8 cellular contexts compared by ENCODE assay signal in genomic region chr16:88569614-88569984, GRCh38. TPM values are rescaled to one million over a fixed set of nuclear protein-coding genes. Genes with fewer than 3 reads are reported as not detected.
DNase-seq lines count a peak whose midpoint lies in the region; TF ChIP-seq lines count a peak whose summit lies in the region.

No MANE protein-coding gene starts in this region.

- H2AFZ ChIP-seq in H9 (ENCODE audit: low read length) = no peak overlapping the region

- TF ChIP-seq CTCF in H9 (conservative IDR thresholded peaks at IDR 0.05) (no peak), dorsolateral prefrontal cortex (IDR thresholded peaks at IDR 0.05 in 54 of 56, conservative IDR thresholded peaks at IDR 0.05 in 2 of 56; ENCODE audit: low read depth in 1 of 56, partially characterized antibody in 56 of 56) (peak in 2 of 56 donors; percentile 5 to 20), GM13976 (IDR thresholded peaks at IDR 0.05; ENCODE audit: borderline replicate concordance, control extremely low read depth, extremely low read depth, insufficient read depth, missing control alignments) (no peak)

- peak overlapping the region; percentile 77 to 84 for H3K4me3 Mint-ChIP-seq in H9

- H3K4me2 ChIP-seq in H9 (ENCODE audit: insufficient read depth, insufficient read length, low read length) = peak overlapping the region; percentile 84

- no peak overlapping the region for H4K8ac ChIP-seq in H9 (replicated peaks; ENCODE audit: insufficient read length, low read depth, low read length)

- H3K79me1 ChIP-seq in H9 (ENCODE audit: insufficient read depth, low read depth, low read length, poor library complexity, severe bottlenecking) = peaks cover 4% of the 10 kb centered on the region

- no peak for DNase-seq in H9
- DNase-seq in MG63 = no peak
- DNase-seq in dorsolateral prefrontal cortex = peak in 4 of 10 donors; percentile 14 to 64 (median 39)
- DNase-seq in A172 (ENCODE audit: low spot score) = no peak
- DNase-seq in GM13976 (ENCODE audit: low spot score) = no peak
- DNase-seq in DMS53 treated with DMSO at 0.1 percent for 48 hours (lab: John Stamatoyannopoulos, UW; ENCODE audit: unreplicated experiment) = no peak

- peaks cover 12% of the 10 kb centered on the region for H3K23me2 ChIP-seq in H9 (ENCODE audit: insufficient read length, low read depth, low read length, poor library complexity, severe bottlenecking)

- H3K36me3 ChIP-seq in ES-I3 (ENCODE audit: insufficient read depth, low read length) (no peaks in the 10 kb centered on the region), MG63 (no peaks in the 10 kb centered on the region; the same call in 1 of the 2 replicates), mucosa of rectum (ENCODE audit: control insufficient read depth in 2 of 2, insufficient read depth in 2 of 2, low read length in 2 of 2) (peaks cover 0 to 8% of the 10 kb centered on the region in 2 donors)

- H2BK120ac ChIP-seq in H9 (ENCODE audit: low read depth, low read length, poor library complexity, severe bottlenecking) = no peak overlapping the region

- intact Hi-C loops in dorsolateral prefrontal cortex (cut with DNase I) = loop anchor here in 1 of 2 donors (2.0 to 10.0 kb wide), 2 partner anchors 37 to 235 kb away; partner anchors contain the start of gene CDT1

- H4K20me1 ChIP-seq in H9 (ENCODE audit: control insufficient read depth, insufficient read depth, insufficient read length) = no peaks in the 10 kb centered on the region

- peaks cover 18% of the 10 kb centered on the region; the same call in 1 of the 2 replicates for H3K79me2 ChIP-seq in H9 (ENCODE audit: insufficient read depth, low read length)

- H3K27me3 Mint-ChIP-seq in H9 (ENCODE audit: low read depth) = no peaks in the 10 kb centered on the region

- H3K4me1 ChIP-seq in ES-I3 (ENCODE audit: insufficient read depth, low read length) (peaks cover 6% of the 10 kb centered on the region), H9 (ENCODE audit: insufficient read depth, low read length) (peaks cover 5% of the 10 kb centered on the region; the same call in 1 of the 2 replicates), mucosa of rectum (ENCODE audit: control insufficient read depth in 2 of 2, insufficient read depth in 2 of 2, low read length in 2 of 2) (peaks cover 16% of the 10 kb centered on the region in 2 donors)

- H3K9me3 ChIP-seq in ES-I3 (ENCODE audit: control insufficient read depth, insufficient read depth, low read length) (no peaks in the 10 kb centered on the region), H9 (ENCODE audit: control insufficient read depth, low read depth, low read length) (no peaks in the 10 kb centered on the region), MG63 (no peaks in the 10 kb centered on the region), mucosa of rectum (ENCODE audit: control insufficient read depth in 2 of 2, low read length in 2 of 2) (no peaks in the 10 kb centered on the region)

- no peak overlapping the region for H3K4ac ChIP-seq in H9 (ENCODE audit: low read depth, low read length)

- peak overlapping the region in 1 of 3 experiments; percentile 70; a peak in 2 of 7 replicates for H3K27ac Mint-ChIP-seq in H9

- no peak overlapping the region for H2BK15ac ChIP-seq in H9 (ENCODE audit: low read depth, low read length)

- H3K27me3 ChIP-seq in H9 (ENCODE audit: insufficient read depth, low read length) (no peaks in the 10 kb centered on the region), MG63 (no peaks in the 10 kb centered on the region), dorsolateral prefrontal cortex (no peaks in the 10 kb centered on the region), mucosa of rectum (ENCODE audit: control insufficient read depth in 2 of 2, insufficient read depth in 2 of 2, low read length in 2 of 2) (no peaks in the 10 kb centered on the region)

- H2BK20ac ChIP-seq in H9 (ENCODE audit: low read depth, low read length, poor library complexity, severe bottlenecking) = no peak overlapping the region

- H3K4me3 ChIP-seq in MG63 = peak overlapping the region; percentile 74
- H3K4me3 ChIP-seq in dorsolateral prefrontal cortex = peak overlapping the region; percentile 53 to 98 (median 85)
- H3K4me3 ChIP-seq in mucosa of rectum (ENCODE audit: low read length in 2 of 2) = peak overlapping the region; percentile 79 to 80

- H2BK5ac ChIP-seq in H9 (ENCODE audit: insufficient read length, low read length) = no peak overlapping the region

- H3K27ac ChIP-seq in H9 (ENCODE audit: insufficient read length, low read depth, low read length) (no peak overlapping the region), dorsolateral prefrontal cortex (peak overlapping the region in 56 of 59 donors; percentile 31 to 91 (median 79)), mucosa of rectum (ENCODE audit: low read depth in 2 of 2, low read length in 2 of 2) (peak overlapping the region; percentile 28 to 52)

- H2AK5ac ChIP-seq in H9 (ENCODE audit: insufficient read length, low read length) = no peak overlapping the region

- peak overlapping the region; percentile 97 for H3K9ac ChIP-seq in ES-I3 (ENCODE audit: low read depth, low read length)
- peak overlapping the region; percentile 71 for H3K9ac ChIP-seq in H9 (ENCODE audit: extremely low read depth, insufficient read length, low read length)
- H3K9ac ChIP-seq in mucosa of rectum (ENCODE audit: low read depth in 1 of 2, low read length in 2 of 2) = peak overlapping the region; percentile 35 to 84

- no peak overlapping the region for H3T11ph ChIP-seq in H9 (ENCODE audit: low read length)

- no peaks in the 10 kb centered on the region; a peak in 2 of 5 replicates for H3K9me3 Mint-ChIP-seq in H9

- WGBS in H9 (ENCODE audit: extremely low coverage, insufficient read length, low lambda C conversion rate) = no CpG with 5 or more reads among the region's 28 CpGs

- no peak overlapping the region for H3K23ac ChIP-seq in H9 (ENCODE audit: insufficient read length, low read depth, low read length)

- H4K5ac ChIP-seq in H9 (ENCODE audit: insufficient read length, low read depth, low read length) = no peak overlapping the region

- peaks cover 19 to 20% of the 10 kb centered on the region in 2 experiments for H3K4me1 Mint-ChIP-seq in H9

- H3K56ac ChIP-seq in H9 (ENCODE audit: insufficient read length, low read depth, low read length) = no peak overlapping the region

- H3K14ac ChIP-seq in H9 (ENCODE audit: insufficient read depth, low read length) = no peak overlapping the region; the same call in 1 of the 2 replicates

- H2BK12ac ChIP-seq in H9 (ENCODE audit: insufficient read length, low read depth, low read length) = no peak overlapping the region

- peaks cover 5 to 15% (median 15%) of the 10 kb centered on the region in 3 experiments; a peak in 5 of 7 replicates for H3K36me3 Mint-ChIP-seq in H9 (ENCODE audit: insufficient read depth in 1 of 3, low read depth in 3 of 3)

- in situ Hi-C loops in GM13976 (cut with MboI; ENCODE audit: low sequenced_read_pairs, unreplicated experiment) = loop anchor here (25.0 kb wide), 1 partner anchor 382 kb away; no protein-coding TSS in a partner anchor

- no peak overlapping the region for H3K18ac ChIP-seq in H9 (ENCODE audit: insufficient read length, low read depth, low read length)

- no peak overlapping the region for H4K91ac ChIP-seq in H9 (ENCODE audit: insufficient read length, low read depth, low read length)

RNA-seq across cellular contexts. Expression of gene ZC3H18, which starts 0.6 kb away (rescaled TPM):
- total RNA-seq in H9 (2021) = 69.7 and 78.2 TPM in 2 replicates
- total RNA-seq in MG63 (2014; rRNA removed; shearing (Covaris generic); ENCODE audit: low replicate concordance) = 10.9 and 13.2 TPM in 2 replicates
- 10 to 100 TPM; 29.2 to 64.6 (median 46.8) TPM for total RNA-seq in dorsolateral prefrontal cortex
- total RNA-seq in A172 (2014; rRNA removed; shearing (Covaris generic)) = 17.7 and 18.3 TPM in 2 replicates
